Comparison of ENCODE assay signal across 1 cellular context in genomic region chr6:16683524-16684194, GRCh38.
TF ChIP-seq lines count a peak whose summit lies in the region.

No MANE protein-coding gene starts in this region.

TF ChIP-seq in GM12878, 131 proteins besides CTCF, POLR2A, EP300 and RAD21 (continued from another document):
- TF ChIP-seq, protein P1, sequence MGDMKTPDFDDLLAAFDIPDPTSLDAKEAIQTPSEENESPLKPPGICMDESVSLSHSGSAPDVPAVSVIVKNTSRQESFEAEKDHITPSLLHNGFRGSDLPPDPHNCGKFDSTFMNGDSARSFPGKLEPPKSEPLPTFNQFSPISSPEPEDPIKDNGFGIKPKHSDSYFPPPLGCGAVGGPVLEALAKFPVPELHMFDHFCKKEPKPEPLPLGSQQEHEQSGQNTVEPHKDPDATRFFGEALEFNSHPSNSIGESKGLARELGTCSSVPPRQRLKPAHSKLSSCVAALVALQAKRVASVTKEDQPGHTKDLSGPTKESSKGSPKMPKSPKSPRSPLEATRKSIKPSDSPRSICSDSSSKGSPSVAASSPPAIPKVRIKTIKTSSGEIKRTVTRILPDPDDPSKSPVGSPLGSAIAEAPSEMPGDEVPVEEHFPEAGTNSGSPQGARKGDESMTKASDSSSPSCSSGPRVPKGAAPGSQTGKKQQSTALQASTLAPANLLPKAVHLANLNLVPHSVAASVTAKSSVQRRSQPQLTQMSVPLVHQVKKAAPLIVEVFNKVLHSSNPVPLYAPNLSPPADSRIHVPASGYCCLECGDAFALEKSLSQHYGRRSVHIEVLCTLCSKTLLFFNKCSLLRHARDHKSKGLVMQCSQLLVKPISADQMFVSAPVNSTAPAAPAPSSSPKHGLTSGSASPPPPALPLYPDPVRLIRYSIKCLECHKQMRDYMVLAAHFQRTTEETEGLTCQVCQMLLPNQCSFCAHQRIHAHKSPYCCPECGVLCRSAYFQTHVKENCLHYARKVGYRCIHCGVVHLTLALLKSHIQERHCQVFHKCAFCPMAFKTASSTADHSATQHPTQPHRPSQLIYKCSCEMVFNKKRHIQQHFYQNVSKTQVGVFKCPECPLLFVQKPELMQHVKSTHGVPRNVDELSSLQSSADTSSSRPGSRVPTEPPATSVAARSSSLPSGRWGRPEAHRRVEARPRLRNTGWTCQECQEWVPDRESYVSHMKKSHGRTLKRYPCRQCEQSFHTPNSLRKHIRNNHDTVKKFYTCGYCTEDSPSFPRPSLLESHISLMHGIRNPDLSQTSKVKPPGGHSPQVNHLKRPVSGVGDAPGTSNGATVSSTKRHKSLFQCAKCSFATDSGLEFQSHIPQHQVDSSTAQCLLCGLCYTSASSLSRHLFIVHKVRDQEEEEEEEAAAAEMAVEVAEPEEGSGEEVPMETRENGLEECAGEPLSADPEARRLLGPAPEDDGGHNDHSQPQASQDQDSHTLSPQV (IDR thresholded peaks at IDR 0.05) = no peak
TF ChIP-seq in GM12878: peak in this region for 0.
